In the genomic region with DNA sequence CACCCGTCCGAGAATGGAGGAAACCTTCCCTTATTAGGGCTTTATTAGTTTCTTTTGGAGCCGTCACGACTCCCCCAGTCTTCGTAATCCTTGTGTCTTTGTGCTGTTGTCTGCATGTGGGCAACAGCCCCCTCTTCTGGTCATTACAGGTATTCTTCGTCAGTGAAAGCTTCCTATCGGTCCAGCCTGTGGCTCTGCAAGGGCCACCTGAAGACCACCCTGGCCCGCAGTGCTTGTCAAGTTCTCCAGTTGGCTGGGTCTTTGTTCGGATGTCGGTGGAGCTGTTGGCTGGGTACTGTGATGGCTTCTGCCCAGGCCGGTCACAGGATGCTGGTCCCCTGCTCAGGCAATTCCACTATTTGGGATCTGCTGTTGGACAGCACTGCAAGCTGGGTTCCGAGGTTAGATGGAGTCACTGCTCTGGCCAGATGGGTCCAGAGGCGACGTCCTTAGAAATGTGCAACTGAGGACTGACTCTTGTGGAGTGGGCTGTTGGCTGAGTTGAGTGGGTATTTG, we compare ENCODE assay signal across 9 cellular contexts. TPM values are rescaled to one million over a fixed set of nuclear protein-coding genes. Genes with fewer than 3 reads are reported as not detected.
DNase-seq lines count a peak whose midpoint lies in the region; ATAC-seq, FAIRE-seq and TF ChIP-seq lines count a peak whose summit lies in the region.
"Had no signal": no experiment of that assay in that cellular context is flagged by ENCODE, and none has a peak within 500 bp of the region (broad histone marks: within the 10 kb centered on the region; RNA-seq: fewer than 3 reads in every experiment).

No MANE protein-coding gene starts in this region.

- peaks cover 15 to 17% of the 10 kb centered on the region in 2 experiments for H3K36me3 ChIP-seq in endothelial cell of umbilical vein (ENCODE audit: control insufficient read depth in 2 of 2, extremely low read depth in 1 of 2, insufficient read depth in 2 of 2, low read length in 2 of 2)

- H3K9me1 ChIP-seq in endothelial cell of umbilical vein (replicated peaks; ENCODE audit: control insufficient read depth, extremely low read depth, insufficient read depth, low read length): no peaks in the 10 kb centered on the region

- FAIRE-seq in endothelial cell of umbilical vein (lab: Jason Lieb, UNC): peak; percentile 40

- no peak overlapping the region for H3K4me3 ChIP-seq in endothelial cell of umbilical vein (replicated peaks in 1 of 3; ENCODE audit: insufficient read depth in 1 of 3, low read depth in 1 of 3, low read length in 3 of 3)
- H3K4me3 ChIP-seq: skin epidermis had no signal

- no peaks in the 10 kb centered on the region for H3K27me3 ChIP-seq in endothelial cell of umbilical vein (ENCODE audit: control insufficient read depth in 2 of 2, insufficient read depth in 2 of 2, low read length in 2 of 2)

- H3K9me3 ChIP-seq in endothelial cell of umbilical vein (replicated peaks; ENCODE audit: control insufficient read depth, insufficient read depth, low read length): no peaks in the 10 kb centered on the region

- no TSS peak for BruUV-seq in endothelial cell of umbilical vein (replicated peaks; lab: Mats Ljungman, UMichigan)

- POLR2A ChIA-PET in endothelial cell of umbilical vein (lab: Charles Lee): no interaction called here

- dilution Hi-C loops in endothelial cell of umbilical vein (cut with MboI; ENCODE audit: extremely low pct_ligation_motif_present, low sequenced_read_pairs): no loop called here

- H3K27ac Mint-ChIP-seq in mesothelial cell of epicardium: no peak overlapping the region

- ATAC-seq in GM18861 (IDR thresholded peaks at IDR 0.05; ENCODE audit: unreplicated experiment): peak; percentile 69

- no peak overlapping the region for H3K27ac ChIP-seq in endothelial cell of umbilical vein (ENCODE audit: insufficient read depth, low read depth, low read length)
- H3K27ac ChIP-seq: skin epidermis had no signal

- peaks cover 9% of the 10 kb centered on the region for H3K9me3 Mint-ChIP-seq in mesothelial cell of epicardium

- TF ChIP-seq POLR2A in endothelial cell of umbilical vein (IDR thresholded peaks at IDR 0.05; ENCODE audit: low read depth, low read length): no peak

- CTCF ChIA-PET in endothelial cell of umbilical vein (lab: Charles Lee): interaction anchor here (0.6 to 5.5 kb wide), 41 partner anchors 9 to 634 kb away, joined by 3 to 187 read pairs (median 4); a partner anchor contains a TSS

- intact Hi-C loops in endothelial cell of umbilical vein (cut with micrococcal nuclease): loop anchor here (1.0 to 5.0 kb wide), 3 partner anchors 212 to 614 kb away; no protein-coding TSS in a partner anchor

- no peaks in the 10 kb centered on the region for H3K79me2 ChIP-seq in endothelial cell of umbilical vein (ENCODE audit: control insufficient read depth, insufficient read depth, low read length)

- H3K4me1 ChIP-seq in endothelial cell of umbilical vein (ENCODE audit: control insufficient read depth, extremely low read depth, insufficient read depth, low read length): no peaks in the 10 kb centered on the region

- no peak overlapping the region for H3K4me2 ChIP-seq in endothelial cell of umbilical vein (ENCODE audit: insufficient read depth, low read length)

- no peak overlapping the region for H2AFZ ChIP-seq in endothelial cell of umbilical vein (ENCODE audit: low read depth, low read length)

- H3K4me1 Mint-ChIP-seq in mesothelial cell of epicardium: no peaks in the 10 kb centered on the region

- TF ChIP-seq CTCF in endothelial cell of umbilical vein (IDR thresholded peaks at IDR 0.05; ENCODE audit: extremely low read depth in 1 of 2, insufficient read depth in 1 of 2, low read depth in 1 of 2, low read length in 2 of 2): peak; percentile 72 to 75
- TF ChIP-seq CTCF in mesothelial cell of epicardium (IDR thresholded peaks at IDR 0.05; ENCODE audit: unreplicated experiment): peak; percentile 83

- DNase-seq in AG08396 (ENCODE audit: low spot score) (peak; percentile 71), NCI-H2171 treated with DMSO at 0.1 percent for 48 hours (lab: John Stamatoyannopoulos, UW) (peak; percentile 67), endothelial cell of umbilical vein (ENCODE audit: low read depth, low spot score) (peak; percentile 71), mesothelial cell of epicardium (ENCODE audit: low spot score in 2 of 2, unreplicated experiment in 2 of 2) (peak in 1 of 2 experiments; percentile 64), superior temporal gyrus (ENCODE audit: extremely low spot score) (peak; percentile 87), SIG-M5 (lab: John Stamatoyannopoulos, UW) (no peak)
- peak; percentile 37 for DNase-seq in activated CD4-positive, alpha-beta T cell treated with anti-CD3 and anti-CD28 coated beads, Interleukin-2, amount 50 U/mL, for 1 hour

- no peak overlapping the region for H3K9ac ChIP-seq in endothelial cell of umbilical vein (replicated peaks; ENCODE audit: extremely low read depth, insufficient read depth, low read length)

- H3K27me3 Mint-ChIP-seq in mesothelial cell of epicardium (ENCODE audit: low read depth): no peaks in the 10 kb centered on the region

- H3K36me3 Mint-ChIP-seq in mesothelial cell of epicardium: peaks cover 49% of the 10 kb centered on the region

- H3K4me3 Mint-ChIP-seq in mesothelial cell of epicardium: no peak overlapping the region

- no peaks in the 10 kb centered on the region for H4K20me1 ChIP-seq in endothelial cell of umbilical vein (replicated peaks; ENCODE audit: control insufficient read depth, extremely low read depth, insufficient read depth, low read length)

TF ChIP-seq in endothelial cell of umbilical vein, 7 proteins besides CTCF, POLR2A, EP300 and RAD21:
- TF ChIP-seq POLR2AphosphoS5 (IDR thresholded peaks at IDR 0.05; ENCODE audit: insufficient read depth, low read depth, low read length) (peak; percentile 27), JUN (IDR thresholded peaks at IDR 0.05; ENCODE audit: borderline replicate concordance, insufficient read depth, insufficient read length, low read depth) (no peak), FOS (IDR thresholded peaks at IDR 0.05; ENCODE audit: borderline replicate concordance, insufficient read depth, low read length) (no peak), EZH2 (IDR thresholded peaks at IDR 0.05; ENCODE audit: borderline replicate concordance, low read depth, low read length, severe bottlenecking) (no peak), GATA2 (IDR thresholded peaks at IDR 0.05; ENCODE audit: insufficient read depth, insufficient read length, low read depth, low read length) (no peak), MYC (IDR thresholded peaks at IDR 0.05; ENCODE audit: low read depth, low read length) (no peak)
- TF ChIP-seq, protein P1, sequence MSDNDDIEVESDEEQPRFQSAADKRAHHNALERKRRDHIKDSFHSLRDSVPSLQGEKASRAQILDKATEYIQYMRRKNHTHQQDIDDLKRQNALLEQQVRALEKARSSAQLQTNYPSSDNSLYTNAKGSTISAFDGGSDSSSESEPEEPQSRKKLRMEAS (IDR thresholded peaks at IDR 0.05; ENCODE audit: insufficient read depth, insufficient read length): no peak

RNA-seq across cellular contexts. Expression of a gene that starts 19.2 kb away (rescaled TPM):
- total RNA-seq in endothelial cell of umbilical vein (14.6 and 15.7 TPM in 2 replicates), mesothelial cell of epicardium (21.7 to 24.3 TPM (median 23.1 TPM) in 3 replicates)
- polyA plus RNA-seq in endothelial cell of umbilical vein: 7.1 and 7.9 TPM in 2 replicates
- 8.0 and 8.9 TPM in 2 replicates for polyA plus RNA-seq in endothelial cell of umbilical vein (2011; cell fraction: cytosol; rRNA removed)
- 14.1 and 16.6 TPM in 2 replicates for polyA plus RNA-seq in endothelial cell of umbilical vein (2011; cell fraction: nucleus; rRNA removed)
- polyA plus RNA-seq in endothelial cell of umbilical vein (2012): 12.7 and 13.3 TPM in 2 replicates
- polyA minus RNA-seq in endothelial cell of umbilical vein: 8.5 and 9.0 TPM in 2 replicates
- 9.2 TPM for polyA minus RNA-seq in endothelial cell of umbilical vein (2011; cell fraction: cytosol; rRNA and poly(A)+ RNA removed)
- 9.9 and 11.1 TPM in 2 replicates for polyA minus RNA-seq in endothelial cell of umbilical vein (2011; cell fraction: nucleus; rRNA and poly(A)+ RNA removed)
